Comparison of ENCODE assay signal across 24 cellular contexts in genomic region chr4:25922812-25923369, GRCh38.
"Had no signal": no experiment of that assay in that cellular context is flagged by ENCODE, and none has a peak within 500 bp of the region (broad histone marks: within the 10 kb centered on the region; RNA-seq: fewer than 3 reads in every experiment).

No MANE protein-coding gene starts in this region.

- H3K27me3 Mint-ChIP-seq: stimulated activated memory B cell treated with anti-CD40 and anti-IgM and Interleukin-4, amounts not matched to agents 10 μg/mL and 1 μg/mL and 100 μg/mL, for 72 hours; stimulated activated naive CD8-positive, alpha-beta T cell treated with anti-CD3 and anti-CD28 coated beads, Interleukin-15, Interleukin-2, amounts not matched to agents 100 ng/mL and 50 ng/mL, for 24 hours had no signal

- H3K4me3 ChIP-seq: coronary artery, esophagus muscularis mucosa, heart right ventricle, left ventricle myocardium inferior, lower lobe of right lung, neural progenitor cell, right lobe of liver, thoracic aorta, tibial nerve, upper lobe of left lung, uterus had no signal

- H3K4me1 ChIP-seq: foreskin keratinocyte, uterus had no signal

- H3K36me3 Mint-ChIP-seq: natural killer cell had no signal

- FAIRE-seq: islet of Langerhans had no signal

- H3K9ac ChIP-seq: neural progenitor cell had no signal

- H3K27ac ChIP-seq: coronary artery, esophagus muscularis mucosa, foreskin keratinocyte, neural progenitor cell, right lobe of liver, thoracic aorta, tibial nerve, uterus had no signal

- H3K27ac Mint-ChIP-seq: natural killer cell; neural progenitor cell; stimulated activated memory B cell treated with anti-CD40 and anti-IgM and Interleukin-4, amounts not matched to agents 10 μg/mL and 1 μg/mL and 100 μg/mL, for 72 hours; stimulated activated naive CD8-positive, alpha-beta T cell treated with anti-CD3 and anti-CD28 coated beads, Interleukin-15, Interleukin-2, amounts not matched to agents 100 ng/mL and 50 ng/mL, for 24 hours had no signal

- DNase-seq: dermis blood vessel endothelial cell; effector memory CD4-positive, alpha-beta T cell; foreskin keratinocyte; glutamatergic neuron; heart right ventricle; hippocampal formation; left cardiac atrium; left ventricle myocardium inferior; lower lobe of right lung; natural killer cell; retina; stimulated activated CD4-positive, alpha-beta T cell treated with anti-CD3 and anti-CD28 coated beads, Interleukin-2, amount 100 ng/mL, for 24 hours; stimulated activated CD4-positive, alpha-beta T cell treated with anti-CD3 and anti-CD28 coated beads, Interleukin-4, amount 100 ng/mL, for 24 hours; uterus had no signal

- H3K4me3 Mint-ChIP-seq: natural killer cell; neural progenitor cell; stimulated activated memory B cell treated with anti-CD40 and anti-IgM and Interleukin-4, amounts not matched to agents 10 μg/mL and 1 μg/mL and 100 μg/mL, for 72 hours; stimulated activated naive CD8-positive, alpha-beta T cell treated with anti-CD3 and anti-CD28 coated beads, Interleukin-15, Interleukin-2, amounts not matched to agents 100 ng/mL and 50 ng/mL, for 24 hours had no signal

- ATAC-seq: foreskin keratinocyte; natural killer cell; stimulated activated memory B cell treated with anti-CD40 and anti-IgM and Interleukin-4, amounts not matched to agents 10 μg/mL and 1 μg/mL and 100 μg/mL, for 72 hours had no signal

- H3K9me3 Mint-ChIP-seq: natural killer cell; neural progenitor cell; stimulated activated memory B cell treated with anti-CD40 and anti-IgM and Interleukin-4, amounts not matched to agents 10 μg/mL and 1 μg/mL and 100 μg/mL, for 72 hours; stimulated activated naive CD8-positive, alpha-beta T cell treated with anti-CD3 and anti-CD28 coated beads, Interleukin-15, Interleukin-2, amounts not matched to agents 100 ng/mL and 50 ng/mL, for 24 hours had no signal

- H3K36me3 ChIP-seq: left ventricle myocardium inferior, lower lobe of right lung, neural progenitor cell, right lobe of liver, thoracic aorta, upper lobe of left lung, uterus had no signal

- H3K27me3 ChIP-seq: esophagus muscularis mucosa, foreskin keratinocyte, heart right ventricle, neural progenitor cell, right lobe of liver, tibial nerve, upper lobe of left lung, uterus had no signal

- H3K9me3 ChIP-seq: esophagus muscularis mucosa, heart right ventricle, left ventricle myocardium inferior, lower lobe of right lung, right lobe of liver, thoracic aorta, tibial nerve, upper lobe of left lung, uterus had no signal
